Comparison of ENCODE assay signal across 8 cellular contexts in genomic region chr5:82351754-82352145, GRCh38.
DNase-seq lines count a peak whose midpoint lies in the region; ATAC-seq, FAIRE-seq and TF ChIP-seq lines count a peak whose summit lies in the region.

No MANE protein-coding gene starts in this region.

- RAD21 ChIA-PET in GM12878 (lab: Charles Lee; ENCODE audit: unreplicated experiment), result interaction anchor here (0.9 to 2.0 kb wide), 5 partner anchors 13 to 1236 kb away, joined by 3 to 8 read pairs (median 3); no protein-coding TSS in a partner anchor

- no peaks in the 10 kb centered on the region for H3K9me3 ChIP-seq in GM12878 (replicated peaks; ENCODE audit: control insufficient read depth, insufficient read depth, low read length)

- H3K36me3 ChIP-seq in GM12878 (ENCODE audit: control insufficient read depth in 2 of 2, insufficient read depth in 2 of 2, low read length in 1 of 2), result no peaks in the 10 kb centered on the region

- CTCF ChIA-PET in GM12878 (lab: Yijun Ruan, JAX), result interaction anchor here (1.0 to 5.1 kb wide), 21 partner anchors 8 to 1360 kb away, joined by 3 to 39 read pairs (median 5); no protein-coding TSS in a partner anchor

- POLR2A ChIA-PET in GM12878 (lab: Charles Lee), result no interaction called here

- H3K9ac ChIP-seq in GM12878 (ENCODE audit: control insufficient read depth, insufficient read depth, low read length), result no peak overlapping the region

- no peaks in the 10 kb centered on the region for H3K27me3 ChIP-seq in GM12878 (replicated peaks in 1 of 2; ENCODE audit: control insufficient read depth in 2 of 2, insufficient read depth in 2 of 2, low read length in 1 of 2)

- no peak overlapping the region for H3K27ac ChIP-seq in GM12878 (ENCODE audit: control insufficient read depth, insufficient read depth)

- TF ChIP-seq RAD21 in GM12878 (IDR thresholded peaks at IDR 0.05; ENCODE audit: insufficient read depth, low read depth, low read length), result peak; percentile 83

- BruUV-seq in GM12878 (replicated peaks; lab: Mats Ljungman, UMichigan), result no TSS peak

- peak; percentile 80 for ATAC-seq in HG03175 (IDR thresholded peaks at IDR 0.05; ENCODE audit: unreplicated experiment)
- ATAC-seq in GM12878, result peak; percentile 90
- ATAC-seq in stimulated activated naive CD8-positive, alpha-beta T cell treated with anti-CD3 and anti-CD28 coated beads, Interleukin-15, Interleukin-2, amounts not matched to agents 100 U/mL and 50 U/mL, for 24 hours, result peak; percentile 33

- peak; percentile 73 to 76 (median 75) for TF ChIP-seq CTCF in GM12878 (IDR thresholded peaks at IDR 0.05 in 2 of 3, conservative IDR thresholded peaks at IDR 0.05 in 1 of 3; ENCODE audit: control insufficient read depth in 2 of 3, extremely low read depth in 1 of 3, insufficient read depth in 1 of 3, low read depth in 3 of 3, low read length in 3 of 3)

- intact Hi-C loops in GM12878 (cut with micrococcal nuclease; ENCODE audit: unreplicated experiment), result loop anchor here (1.0 to 5.0 kb wide), 6 partner anchors 146 to 1213 kb away; no protein-coding TSS in a partner anchor

- DNase-seq in DMS153 (lab: John Stamatoyannopoulos, UW) (peak; percentile 36), GM19240 (ENCODE audit: insufficient read length, low spot score) (peak; percentile 19), NCI-H345 (lab: John Stamatoyannopoulos, UW) (peak; percentile 47), GM12878 (ENCODE audit: low read depth, low spot score) (no peak), iPS-NIHi7 (ENCODE audit: extremely low spot score) (peak; percentile 71)
- DNase-seq in stimulated activated naive CD8-positive, alpha-beta T cell treated with anti-CD3 and anti-CD28 coated beads, Interleukin-15, Interleukin-2, amounts not matched to agents 100 U/mL and 50 U/mL, for 24 hours, result no peak
- no peak for DNase-seq in stimulated activated CD4-positive, alpha-beta T cell treated with anti-CD3 and anti-CD28 coated beads, Interleukin-4, amount 100 ng/mL, for 4 hours

- in situ Hi-C loops in GM12878 (cut with MboI), result loop anchor here (10.0 kb wide), 1 partner anchor 1123 kb away; the partner anchor contains the start of gene VCAN

- no peaks in the 10 kb centered on the region for H4K20me1 ChIP-seq in GM12878 (ENCODE audit: control insufficient read depth, insufficient read depth)

- FAIRE-seq in GM12878 (lab: Jason Lieb, UNC), result peak; percentile 96

- TF ChIP-seq POLR2A in GM12878 (IDR thresholded peaks at IDR 0.05; ENCODE audit: low read depth, low read length), result no peak

- no peaks in the 10 kb centered on the region for H3K79me2 ChIP-seq in GM12878 (ENCODE audit: control insufficient read depth, insufficient read depth, low read length)

- SMC1A ChIA-PET in GM12878 (lab: Charles Lee; ENCODE audit: uncharacterized antibody, unreplicated experiment), result interaction anchor here (0.6 to 2.3 kb wide), 14 partner anchors 63 to 1273 kb away, joined by 3 to 7 read pairs (median 4); partner anchors contain the start of gene VCAN

- no peak overlapping the region for H2AFZ ChIP-seq in GM12878 (ENCODE audit: control insufficient read depth, low read depth, low read length)

- TF ChIP-seq EP300 in GM12878 (IDR thresholded peaks at IDR 0.05; ENCODE audit: borderline replicate concordance in 1 of 2, control insufficient read depth in 1 of 2, low read depth in 2 of 2, low read length in 2 of 2), result no peak

- 3% methylated on average over 2 of the region's 2 CpGs for WGBS in GM12878 (ENCODE audit: insufficient coverage, insufficient replicate concordance, low lambda C conversion rate, missing lambda C conversion rate)

- no peak overlapping the region for H3K4me3 ChIP-seq in GM12878

- H3K4me2 ChIP-seq in GM12878 (ENCODE audit: control insufficient read depth, insufficient read depth), result no peak overlapping the region

- peaks cover under 1% of the 10 kb centered on the region for H3K4me1 ChIP-seq in GM12878 (ENCODE audit: control insufficient read depth, insufficient read depth, low read length)

TF ChIP-seq in GM12878, 131 proteins besides CTCF, POLR2A, EP300 and RAD21:
- TF ChIP-seq CEBPZ (IDR thresholded peaks at IDR 0.05; ENCODE audit: low read depth, low read length), result no peak
- no peak for TF ChIP-seq CBX3 (IDR thresholded peaks at IDR 0.05; ENCODE audit: borderline replicate concordance, low read depth)
- TF ChIP-seq POLR2AphosphoS5 (IDR thresholded peaks at IDR 0.05; ENCODE audit: low read length), result no peak
- no peak for TF ChIP-seq RELA (IDR thresholded peaks at IDR 0.05; ENCODE audit: borderline replicate concordance, partially characterized antibody)
- no peak for TF ChIP-seq KLF5 (IDR thresholded peaks at IDR 0.05; ENCODE audit: partially characterized antibody)
- TF ChIP-seq STAT3 (IDR thresholded peaks at IDR 0.05; ENCODE audit: low read depth, low read length), result no peak
- 0 out of 2 replicates have a peak, but pooled peaks have one; percentile 15 for TF ChIP-seq SMARCA5 (IDR thresholded peaks at IDR 0.05)
- TF ChIP-seq SMC3 (IDR thresholded peaks at IDR 0.05; ENCODE audit: borderline replicate concordance, low read length), result peak; percentile 77
- TF ChIP-seq SUPT20H (IDR thresholded peaks at IDR 0.05; ENCODE audit: borderline replicate concordance, control insufficient read depth, low read depth, low read length), result no peak

Comparison
In these comparisons a context has a peak if more than half of its experiments do, and no peak if none do; other contexts are left out.
1. DNase-seq: peak in DMS153 (single experiment), GM19240 (single experiment), NCI-H345 (single experiment) and iPS-NIHi7 (single experiment); none in GM12878 (single experiment), stimulated activated naive CD8-positive, alpha-beta T cell treated with anti-CD3 and anti-CD28 coated beads, Interleukin-15, Interleukin-2, amounts not matched to agents 100 U/mL and 50 U/mL, for 24 hours (single experiment) and stimulated activated CD4-positive, alpha-beta T cell treated with anti-CD3 and anti-CD28 coated beads, Interleukin-4, amount 100 ng/mL, for 4 hours (0 of 2).
2. ATAC-seq: peak in every context shown above with its lines; median percentile 90 in GM12878; 80 in HG03175; 33 in stimulated activated naive CD8-positive, alpha-beta T cell treated with anti-CD3 and anti-CD28 coated beads, Interleukin-15, Interleukin-2, amounts not matched to agents 100 U/mL and 50 U/mL, for 24 hours.